Comparison of ENCODE assay signal across 1 cellular context in genomic region chr7:2665359-2665791, GRCh38.
TF ChIP-seq lines count a peak whose summit lies in the region.

No MANE protein-coding gene starts in this region.

TF ChIP-seq in GM12891, 5 proteins besides CTCF, POLR2A, EP300 and RAD21 (continued from another document):
- TF ChIP-seq TAF1 (IDR thresholded peaks at IDR 0.05; ENCODE audit: low read depth, low read length): no peak
